11 cellular contexts compared by ENCODE assay signal in genomic region chr4:169286562-169287301, GRCh38. TPM values are rescaled to one million over a fixed set of nuclear protein-coding genes. Genes with fewer than 3 reads are reported as not detected.
DNase-seq lines count a peak whose midpoint lies in the region; ATAC-seq, FAIRE-seq and TF ChIP-seq lines count a peak whose summit lies in the region.
"Had no signal": no experiment of that assay in that cellular context is flagged by ENCODE, and none has a peak within 500 bp of the region (broad histone marks: within the 10 kb centered on the region; RNA-seq: fewer than 3 reads in every experiment).

No MANE protein-coding gene starts in this region.

- H2AK5ac ChIP-seq in H1 (ENCODE audit: low read depth, low read length), result no peak overlapping the region

- CTCF ChIA-PET in A673 (lab: Charles Lee) (no interaction called here), H1 (lab: Charles Lee; ENCODE audit: partially characterized antibody) (interaction anchor here (0.6 to 1.9 kb wide), 15 partner anchors 9 to 278 kb away, joined by 3 to 9 read pairs (median 3); no protein-coding TSS in a partner anchor)
- CTCF ChIA-PET in activated CD4-positive, alpha-beta memory T cell treated with anti-CD3 and anti-CD28 coated beads, Interleukin-2, amount 10 ng/mL, durations not matched to agents 7 days and 5 days (lab: Charles Lee), result no interaction called here

- H4K5ac ChIP-seq in H1 (ENCODE audit: insufficient read length, low read depth, low read length), result no peak overlapping the region

- no peak overlapping the region for H3K4me3 Mint-ChIP-seq in activated CD4-positive, alpha-beta memory T cell treated with anti-CD3 and anti-CD28 coated beads, Interleukin-2, amount 10 ng/mL, durations not matched to agents 7 days and 5 days
- H3K4me3 Mint-ChIP-seq: naive thymus-derived CD4-positive, alpha-beta T cell had no signal

- no peaks in the 10 kb centered on the region for H3K23me2 ChIP-seq in H1 (ENCODE audit: low read depth, low read length)

- H3K18ac ChIP-seq in H1 (ENCODE audit: extremely low read depth, low read length), result no peak overlapping the region

- no peak overlapping the region for H3K4me2 ChIP-seq in H1 (ENCODE audit: insufficient read depth in 1 of 2, low read depth in 2 of 2, low read length in 2 of 2)

- TF ChIP-seq EP300 in Ishikawa (IDR thresholded peaks at IDR 0.05; ENCODE audit: borderline replicate concordance) (no peak), H1 (IDR thresholded peaks at IDR 0.05; ENCODE audit: borderline replicate concordance in 1 of 2, low read depth in 2 of 2, low read length in 2 of 2) (no peak)

- ATAC-seq in GM21737 (IDR thresholded peaks at IDR 0.05; ENCODE audit: unreplicated experiment), result no peak
- ATAC-seq: naive thymus-derived CD4-positive, alpha-beta T cell had no signal

- H3K27me3 ChIP-seq in A673 (replicated peaks; ENCODE audit: insufficient read depth, low read depth, low read length, poor library complexity) (no peaks in the 10 kb centered on the region), H1 (replicated peaks in 1 of 4; ENCODE audit: control insufficient read depth in 3 of 4, extremely low read depth in 1 of 4, insufficient read depth in 3 of 4, low read length in 3 of 4) (no peaks in the 10 kb centered on the region), ascending aorta (no peaks in the 10 kb centered on the region)

- no peak overlapping the region for H3K23ac ChIP-seq in H1 (ENCODE audit: insufficient read length)

- no peak for DNase-seq in A673 (ENCODE audit: low spot score)
- DNase-seq in H1 (ENCODE audit: low read depth in 1 of 2, low spot score in 2 of 2), result no peak
- DNase-seq in NCI-H446 (lab: John Stamatoyannopoulos, UW), result no peak
- DNase-seq in activated CD4-positive, alpha-beta memory T cell treated with anti-CD3 and anti-CD28 coated beads, Interleukin-2, amount 10 ng/mL, durations not matched to agents 7 days and 5 days, result no peak
- DNase-seq in ascending aorta (ENCODE audit: low spot score in 2 of 2), result no peak
- DNase-seq: naive thymus-derived CD4-positive, alpha-beta T cell; NCI-H526 treated with DMSO at 0.1 percent for 48 hours had no signal

- no peak overlapping the region for H2BK5ac ChIP-seq in H1 (ENCODE audit: low read depth, low read length)

- H3K9me3 ChIP-seq in A673 (ENCODE audit: low read depth, low read length, poor library complexity, severe bottlenecking), result no peaks in the 10 kb centered on the region
- peaks cover 0 to 5% of the 10 kb centered on the region in 2 experiments; a peak in 1 of 4 replicates for H3K9me3 ChIP-seq in H1 (ENCODE audit: insufficient read depth in 2 of 2, low read depth in 1 of 2, low read length in 1 of 2)
- no peaks in the 10 kb centered on the region for H3K9me3 ChIP-seq in ascending aorta

- H2AFZ ChIP-seq in H1 (ENCODE audit: low read length), result no peak overlapping the region

- no peak overlapping the region for H3K27ac Mint-ChIP-seq in activated CD4-positive, alpha-beta memory T cell treated with anti-CD3 and anti-CD28 coated beads, Interleukin-2, amount 10 ng/mL, durations not matched to agents 7 days and 5 days
- H3K27ac Mint-ChIP-seq: naive thymus-derived CD4-positive, alpha-beta T cell had no signal

- no peaks in the 10 kb centered on the region for H3K36me3 ChIP-seq in A673 (ENCODE audit: insufficient read depth, low read length, poor library complexity, severe bottlenecking)
- H3K36me3 ChIP-seq in H1 (ENCODE audit: control insufficient read depth in 2 of 4, insufficient read depth in 4 of 4, low read length in 3 of 4), result no peaks in the 10 kb centered on the region
- H3K36me3 ChIP-seq in ascending aorta, result no peaks in the 10 kb centered on the region

- 97% methylated on average over 3 of the region's 3 CpGs; no CpG with 5 or more reads in 1 of the 2 experiments for WGBS in H1 (ENCODE audit: extremely low coverage in 1 of 2, insufficient coverage in 1 of 2, insufficient read length in 1 of 2, insufficient replicate concordance in 2 of 2, low coverage in 1 of 2, low lambda C conversion rate in 2 of 2, missing lambda C conversion rate in 1 of 2), 2 experiments

- no peak for FAIRE-seq in H1 (lab: Jason Lieb, UNC)
- FAIRE-seq: endometrium had no signal

- no TSS peak for BruUV-seq in A673 (replicated peaks; lab: Mats Ljungman, UMichigan)

- H3K79me1 ChIP-seq in H1 (ENCODE audit: low read depth, low read length), result no peaks in the 10 kb centered on the region

- H3K4me1 ChIP-seq in A673 (ENCODE audit: insufficient read depth, low read length, poor library complexity, severe bottlenecking) (no peaks in the 10 kb centered on the region), H1 (replicated peaks in 1 of 4; ENCODE audit: control insufficient read depth in 3 of 4, insufficient read depth in 4 of 4, low read length in 3 of 4) (no peaks in the 10 kb centered on the region), ascending aorta (peaks cover 0 to 2% of the 10 kb centered on the region in 2 donors)

- TF ChIP-seq RAD21 in Ishikawa (IDR thresholded peaks at IDR 0.05; ENCODE audit: low read depth), result no peak
- TF ChIP-seq RAD21 in H1 (IDR thresholded peaks at IDR 0.05 in 1 of 2, conservative IDR thresholded peaks at IDR 0.05 in 1 of 2; ENCODE audit: low read depth in 2 of 2, low read length in 2 of 2), result peak in 1 of 2 experiments; percentile 22; a peak in 2 of 4 replicates

- H4K8ac ChIP-seq in H1 (ENCODE audit: extremely low read depth, insufficient read depth, low read length), result no peak overlapping the region

- H3K27ac ChIP-seq in A673 (ENCODE audit: low read depth, low read length, poor library complexity, severe bottlenecking) (no peak overlapping the region), H1 (ENCODE audit: low read depth, low read length) (no peak overlapping the region), ascending aorta (no peak overlapping the region)

- H3K27me3 Mint-ChIP-seq in activated CD4-positive, alpha-beta memory T cell treated with anti-CD3 and anti-CD28 coated beads, Interleukin-2, amount 10 ng/mL, durations not matched to agents 7 days and 5 days, result no peaks in the 10 kb centered on the region

- H3K36me3 Mint-ChIP-seq in activated CD4-positive, alpha-beta memory T cell treated with anti-CD3 and anti-CD28 coated beads, Interleukin-2, amount 10 ng/mL, durations not matched to agents 7 days and 5 days (ENCODE audit: low read depth), result no peaks in the 10 kb centered on the region
- H3K36me3 Mint-ChIP-seq: naive thymus-derived CD4-positive, alpha-beta T cell had no signal

- TF ChIP-seq CTCF in A673 (conservative IDR thresholded peaks at IDR 0.05; ENCODE audit: low read depth, low read length) (0 out of 2 replicates have a peak, but pooled peaks have one; percentile 36), GM12875 (IDR thresholded peaks at IDR 0.05; ENCODE audit: borderline replicate concordance, insufficient read depth, low read depth, low read length) (peak; percentile 50; the same call in 1 of the 2 replicates), H1 (IDR thresholded peaks at IDR 0.05; ENCODE audit: control extremely low read depth in 1 of 3, insufficient read depth in 1 of 3, low read depth in 1 of 3, low read length in 3 of 3) (peak; percentile 2 to 41 (median 41); a peak in 2 of 4 replicates), ascending aorta (IDR thresholded peaks at IDR 0.05) (no peak)

- H3K14ac ChIP-seq in H1 (ENCODE audit: insufficient read length), result no peak overlapping the region

- no peak overlapping the region for H3K4me3 ChIP-seq in A673 (ENCODE audit: low read depth, low read length, poor library complexity, severe bottlenecking)
- H3K4me3 ChIP-seq in GM12875 (ENCODE audit: low read depth, low read length), result no peak overlapping the region
- H3K4me3 ChIP-seq in H1 (ENCODE audit: extremely low read depth in 1 of 4, insufficient read depth in 2 of 4, low read depth in 3 of 4, low read length in 4 of 4), result no peak overlapping the region
- H3K4me3 ChIP-seq in ascending aorta, result no peak overlapping the region

- no peak overlapping the region for H2BK120ac ChIP-seq in H1 (replicated peaks; ENCODE audit: low read depth, low read length)

- no peak overlapping the region for H2BK15ac ChIP-seq in H1 (ENCODE audit: low read length)

- POLR2A ChIA-PET in A673 (lab: Charles Lee; ENCODE audit: low non-redundant PET), result no interaction called here
- POLR2A ChIA-PET in H1 (lab: Charles Lee; ENCODE audit: partially characterized antibody), result no interaction called here
- POLR2A ChIA-PET in activated CD4-positive, alpha-beta memory T cell treated with anti-CD3 and anti-CD28 coated beads, Interleukin-2, amount 10 ng/mL, durations not matched to agents 7 days and 5 days (lab: Charles Lee), result no interaction called here

- H4K91ac ChIP-seq in H1 (replicated peaks; ENCODE audit: insufficient read length, low read length), result no peak overlapping the region

- H3K9me3 Mint-ChIP-seq in activated CD4-positive, alpha-beta memory T cell treated with anti-CD3 and anti-CD28 coated beads, Interleukin-2, amount 10 ng/mL, durations not matched to agents 7 days and 5 days, result no peaks in the 10 kb centered on the region
- H3K9me3 Mint-ChIP-seq: naive thymus-derived CD4-positive, alpha-beta T cell had no signal

- H2BK12ac ChIP-seq in H1 (ENCODE audit: low read depth, low read length), result no peak overlapping the region

- no peak overlapping the region for H3K4ac ChIP-seq in H1 (replicated peaks; ENCODE audit: insufficient read length, low read depth, low read length)

- no peak overlapping the region for H3K9ac ChIP-seq in H1 (replicated peaks in 1 of 4; ENCODE audit: extremely low read depth in 1 of 4, low read depth in 3 of 4, low read length in 3 of 4)

- no peaks in the 10 kb centered on the region for H4K20me1 ChIP-seq in H1 (replicated peaks in 1 of 2; ENCODE audit: control insufficient read depth in 1 of 2, insufficient read depth in 2 of 2, low read length in 2 of 2)

- intact Hi-C loops in A673 (cut with micrococcal nuclease; ENCODE audit: unreplicated experiment), result no loop called here
- intact Hi-C loops in ascending aorta (cut with DNase I), result no loop called here

- H2BK20ac ChIP-seq in H1 (ENCODE audit: low read length), result no peak overlapping the region

- H3K79me2 ChIP-seq in H1 (ENCODE audit: control insufficient read depth in 1 of 2, insufficient read depth in 2 of 2, low read length in 2 of 2), result no peaks in the 10 kb centered on the region

- TF ChIP-seq POLR2A in H1 (IDR thresholded peaks at IDR 0.05; ENCODE audit: control extremely low read depth in 1 of 2, low read depth in 2 of 2, low read length in 2 of 2), result no peak

- no peak overlapping the region for H3K56ac ChIP-seq in H1 (replicated peaks; ENCODE audit: insufficient read length, low read depth, low read length)

- H3K4me1 Mint-ChIP-seq in activated CD4-positive, alpha-beta memory T cell treated with anti-CD3 and anti-CD28 coated beads, Interleukin-2, amount 10 ng/mL, durations not matched to agents 7 days and 5 days, result no peaks in the 10 kb centered on the region

RNA-seq across cellular contexts. Expression of gene SH3RF1, which starts 16.0 kb away (rescaled TPM):
- total RNA-seq in A673 (2021) (15.3 and 15.4 TPM in 2 replicates), ascending aorta (27.6 TPM)
- total RNA-seq in H1 (2021; fragmentation: NEBNext Ultra II Directional; extraction: Animal tissue kit (Norgen Biotek cat#: 25700)), result 14.2 and 15.1 TPM in 2 replicates
- polyA plus RNA-seq in H1 (2011; rRNA removed), result 6.9 and 9.4 TPM in 2 replicates
- polyA plus RNA-seq in H1 (2011; cell fraction: cytosol; rRNA removed), result 3.9 TPM
- polyA plus RNA-seq in H1 (2011; cell fraction: nucleus; rRNA removed), result 13.3 TPM
- 6.8 to 8.9 TPM (median 6.9 TPM) in 4 replicates for polyA plus RNA-seq in H1 (2012, experiment 1 of 2)
- polyA plus RNA-seq in H1 (2012, experiment 2 of 2), result 1.9 TPM
- 6.7 TPM for polyA plus RNA-seq in H1 (2013, experiment 1 of 2)
- 6.9 TPM for polyA plus RNA-seq in H1 (2013, experiment 2 of 2)
- 36.6 and 41.2 TPM in 2 replicates for polyA minus RNA-seq in H1 (2011; rRNA and poly(A)+ RNA removed)
- 8.7 TPM for polyA minus RNA-seq in H1 (2011; cell fraction: cytosol; rRNA and poly(A)+ RNA removed)
- 31.0 TPM for polyA minus RNA-seq in H1 (2011; cell fraction: nucleus; rRNA and poly(A)+ RNA removed)
- under 1 TPM in 1 of 2 experiments, not detected in 1; 0.23 TPM for total RNA-seq in activated CD4-positive, alpha-beta memory T cell treated with anti-CD3 and anti-CD28 coated beads, Interleukin-2, amount 10 ng/mL, durations not matched to agents 7 days and 5 days
- polyA plus RNA-seq: naive thymus-derived CD4-positive, alpha-beta T cell had no signal

Comparison
In these comparisons a context has a peak if more than half of its experiments do, and no peak if none do; other contexts are left out.
1. CTCF ChIP-seq: peak in A673 (single experiment), GM12875 (single experiment) and H1 (3 of 3); none in ascending aorta (0 of 3).
2. RNA of gene SH3RF1, which starts 16.0 kb away (total RNA-seq): 27.6 TPM in ascending aorta (single experiment), 15.3 to 15.4 TPM in A673 and 14.2 to 15.1 TPM in H1; 0.23 TPM in activated CD4-positive, alpha-beta memory T cell treated with anti-CD3 and anti-CD28 coated beads, Interleukin-2, amount 10 ng/mL, durations not matched to agents 7 days and 5 days; every median in the first group is over 10 times any median in the second.